8 cellular contexts compared by ENCODE assay signal in the genomic region with DNA sequence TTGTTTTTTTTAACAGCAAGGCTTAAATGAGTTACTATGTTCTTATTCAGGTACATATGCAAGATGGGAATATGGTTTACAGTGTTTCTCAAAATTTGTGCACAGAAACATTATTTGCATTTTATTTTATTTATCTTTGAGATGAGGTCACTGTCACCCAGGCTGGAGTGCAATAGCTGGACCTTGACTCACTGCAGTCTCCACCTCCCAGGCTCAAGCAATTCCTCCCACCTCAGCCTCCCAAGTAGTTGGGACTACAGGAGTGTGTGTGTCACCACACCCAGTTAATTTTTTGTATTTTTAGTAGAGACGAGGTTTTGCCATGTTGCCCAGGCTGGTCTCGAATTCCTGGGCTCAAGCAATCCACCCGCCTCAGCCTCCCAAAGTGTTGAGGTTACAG. TPM values are rescaled to one million over a fixed set of nuclear protein-coding genes. Genes with fewer than 3 reads are reported as not detected.
DNase-seq lines count a peak whose midpoint lies in the region; ATAC-seq, FAIRE-seq and TF ChIP-seq lines count a peak whose summit lies in the region.
"Not testable (repeated sequence)": the region's sequence is repeated elsewhere in the genome, so short reads cannot be mapped to it uniquely, and the experiment has no call there.

No MANE protein-coding gene starts in this region.

- not testable (repeated sequence) for TF ChIP-seq EP300 in HepG2 (IDR thresholded peaks at IDR 0.05; ENCODE audit: low read depth in 2 of 2, low read length in 2 of 2); HepG2 (CRISPR knock-in tag; IDR thresholded peaks at IDR 0.05; ENCODE audit: borderline replicate concordance)

- ATAC-seq in SK-N-SH treated with all-trans-retinoic acid at 6 μM for 48 hours, result peak; percentile 26; the same call in 1 of the 3 replicates
- peak; percentile 64; the same call in 2 of the 3 replicates for ATAC-seq in HepG2

- H3K9ac ChIP-seq in HepG2 (ENCODE audit: insufficient read depth, low read depth, low read length), result not testable (repeated sequence)

- not testable (repeated sequence) for H3K9me3 ChIP-seq in MG63; HepG2 (ENCODE audit: low read length); small intestine (ENCODE audit: control insufficient read depth, low read depth)

- POLR2A ChIA-PET in HepG2 (lab: Yijun Ruan, JAX), result interaction anchor here (0.6 to 0.8 kb wide), 2 partner anchors 9 to 89 kb away, joined by 3 to 4 read pairs; partner anchors contain the start of genes DNAJC14 and PYM1

- H3K4me2 ChIP-seq in HepG2 (ENCODE audit: low read depth, low read length), result not testable (repeated sequence)

- in situ Hi-C loops in Caki2 (cut with HindIII; ENCODE audit: low pct_unique_long_range_greater_than_20kb, low sequenced_read_pairs); brain microvascular endothelial cell (cut with HindIII; ENCODE audit: low pct_ligation_motif_present, low sequenced_read_pairs); HepG2 (cut with HindIII; ENCODE audit: extremely low pct_ligation_motif_present, low pct_unique_long_range_greater_than_20kb): not testable (repeated sequence)

- not testable (repeated sequence) for H3K27me3 ChIP-seq in MG63; brain microvascular endothelial cell (replicated peaks); HepG2 (ENCODE audit: control insufficient read depth in 1 of 2, insufficient read depth in 2 of 2, low read length in 2 of 2); small intestine (ENCODE audit: control insufficient read depth in 2 of 2, insufficient read depth in 2 of 2, low read length in 2 of 2)

- H3K36me3 ChIP-seq in MG63 (peaks cover 17% of the 10 kb centered on the region), HepG2 (replicated peaks in 1 of 2; ENCODE audit: control insufficient read depth in 1 of 2, insufficient read depth in 2 of 2, low read length in 2 of 2) (peaks cover 0 to 29% of the 10 kb centered on the region in 2 experiments; a peak in 4 of 5 replicates)
- not testable (repeated sequence) for H3K36me3 ChIP-seq in brain microvascular endothelial cell (replicated peaks); small intestine (ENCODE audit: control insufficient read depth in 2 of 2, insufficient read depth in 2 of 2, low read length in 2 of 2)

- peaks cover 10% of the 10 kb centered on the region; the same call in 1 of the 2 replicates for H4K20me1 ChIP-seq in HepG2 (ENCODE audit: insufficient read depth, low read length)

- peaks cover 48% of the 10 kb centered on the region for H3K4me1 ChIP-seq in HepG2 (ENCODE audit: insufficient read depth, low read length)
- not testable (repeated sequence) for H3K4me1 ChIP-seq in small intestine (ENCODE audit: control insufficient read depth in 2 of 2, insufficient read depth in 1 of 2, low read depth in 1 of 2, low read length in 1 of 2)

- H3K4me3 ChIP-seq in MG63; brain microvascular endothelial cell (ENCODE audit: low read depth, low read length); foreskin fibroblast (ENCODE audit: low read depth in 1 of 2, low read length in 2 of 2); HepG2 (replicated peaks in 1 of 3; ENCODE audit: insufficient read depth in 1 of 3, low read depth in 2 of 3, low read length in 3 of 3); small intestine (ENCODE audit: low read depth in 1 of 2, low read length in 2 of 2): not testable (repeated sequence)

- not testable (repeated sequence) for H3K27ac ChIP-seq in brain microvascular endothelial cell; HepG2 (ENCODE audit: extremely low read length, insufficient read depth, low read length); small intestine (ENCODE audit: low read depth in 1 of 2, low read length in 1 of 2)

- DNase-seq in Caki2 (ENCODE audit: low read depth), result peak; percentile 44
- DNase-seq in HCEC 1CT, result peak; percentile 64
- DNase-seq in MG63, result peak; percentile 58
- DNase-seq in brain microvascular endothelial cell, result peak; percentile 76
- peak; percentile 68 to 81 for DNase-seq in foreskin fibroblast
- peak; percentile 40 for DNase-seq in HepG2 (ENCODE audit: low spot score)
- peak; percentile 46 for DNase-seq in small intestine

- not testable (repeated sequence) for TF ChIP-seq RAD21 in HepG2 (CRISPR knock-in tag; IDR thresholded peaks at IDR 0.05)

- intact Hi-C loops in HepG2 (cut with micrococcal nuclease; ENCODE audit: unreplicated experiment), result not testable (repeated sequence)

- H2AFZ ChIP-seq in HepG2 (ENCODE audit: low read length), result not testable (repeated sequence)

- WGBS in HepG2 (ENCODE audit: low lambda C conversion rate), result 86% methylated on average over 3 of the region's 3 CpGs
- WGBS in small intestine, 3 donors, result 82 to 86% (median 84%) methylated on average over 3 of the region's 3 CpGs

- TF ChIP-seq CTCF in brain microvascular endothelial cell (IDR thresholded peaks at IDR 0.05; ENCODE audit: low read depth, low read length, missing control alignments); foreskin fibroblast (IDR thresholded peaks at IDR 0.05; ENCODE audit: low read depth, low read length); HepG2 (CRISPR knock-in tag; IDR thresholded peaks at IDR 0.05): not testable (repeated sequence)

- TF ChIP-seq POLR2A in HepG2 (IDR thresholded peaks at IDR 0.05; ENCODE audit: insufficient read depth in 1 of 2, low read depth in 2 of 2, low read length in 2 of 2), result not testable (repeated sequence)

- not testable (repeated sequence) for BruUV-seq in HepG2 (replicated peaks; lab: Mats Ljungman, UMichigan)

- H3K79me2 ChIP-seq in HepG2 (ENCODE audit: insufficient read depth, low read length), result peaks cover 77% of the 10 kb centered on the region

- CTCF ChIA-PET in HepG2 (lab: Yijun Ruan, JAX; ENCODE audit: low intra/inter-chr PET ratio, low total read pairs), result not testable (repeated sequence)

- not testable (repeated sequence) for FAIRE-seq in HepG2 (lab: Jason Lieb, UNC); small intestine (lab: Jason Lieb, UNC)

RNA-seq across cellular contexts. Expression of gene PYM1, which starts 8.7 kb away (rescaled TPM):
- 36.1 and 62.7 TPM in 2 replicates for total RNA-seq in Caki2 (2014; rRNA removed; shearing (Covaris generic); ENCODE audit: low replicate concordance)
- total RNA-seq in MG63 (2014; rRNA removed; shearing (Covaris generic); ENCODE audit: low replicate concordance), result 34.6 and 42.6 TPM in 2 replicates
- 51.8 and 57.9 TPM in 2 replicates for total RNA-seq in HepG2 (2016; rRNA removed; fragmentation: Illumina TruSeq; extraction: Trizol)
- 37.7 and 39.0 TPM in 2 replicates for total RNA-seq in HepG2 (2016; cell fraction: cytosol; rRNA removed; fragmentation: Illumina TruSeq; extraction: Trizol; ENCODE audit: low read depth)
- 54.4 and 54.6 TPM in 2 replicates for total RNA-seq in HepG2 (2016; cell fraction: insoluble cytoplasmic fraction; rRNA removed; fragmentation: Illumina TruSeq; extraction: Trizol)
- 48.6 and 50.1 TPM in 2 replicates for total RNA-seq in HepG2 (2016; cell fraction: membrane; rRNA removed; fragmentation: Illumina TruSeq; extraction: Trizol)
- total RNA-seq in HepG2 (2016; cell fraction: nucleus; rRNA removed; fragmentation: Illumina TruSeq; extraction: Trizol), result 23.2 and 28.5 TPM in 2 replicates
- polyA plus RNA-seq in HepG2 (2011; rRNA removed), result 40.7 and 44.0 TPM in 2 replicates
- 44.1 and 48.8 TPM in 2 replicates for polyA plus RNA-seq in HepG2 (2011; cell fraction: cytosol; rRNA removed)
- 12.7 and 14.0 TPM in 2 replicates for polyA plus RNA-seq in HepG2 (2011; cell fraction: nucleus; rRNA removed)
- 24.5 and 31.8 TPM in 2 replicates for polyA plus RNA-seq in HepG2 (2012)
- polyA plus RNA-seq in HepG2 (2016; cell fraction: cytosol; fragmentation: Illumina TruSeq; extraction: Trizol; ENCODE audit: low read depth), result 49.2 and 58.9 TPM in 2 replicates
- polyA plus RNA-seq in HepG2 (2016; cell fraction: insoluble cytoplasmic fraction; fragmentation: Illumina TruSeq; extraction: Trizol; ENCODE audit: low read depth), result 68.4 and 73.8 TPM in 2 replicates
- 60.2 and 64.4 TPM in 2 replicates for polyA plus RNA-seq in HepG2 (2016; cell fraction: membrane; fragmentation: Illumina TruSeq; extraction: Trizol; ENCODE audit: low read depth)
- 42.0 and 47.6 TPM in 2 replicates for polyA plus RNA-seq in HepG2 (2016; cell fraction: nucleus; fragmentation: Illumina TruSeq; extraction: Trizol; ENCODE audit: insufficient read depth, low read depth)
- 21.7 and 25.5 TPM in 2 replicates for polyA minus RNA-seq in HepG2 (2011; rRNA and poly(A)+ RNA removed; ENCODE audit: low replicate concordance)
- 18.1 and 21.4 TPM in 2 replicates for polyA minus RNA-seq in HepG2 (2011; cell fraction: cytosol; rRNA and poly(A)+ RNA removed)
- 22.1 and 30.7 TPM in 2 replicates for polyA minus RNA-seq in HepG2 (2011; cell fraction: nucleus; rRNA and poly(A)+ RNA removed)
- 10 to 100 TPM; 57.7 to 85.7 (median 65.1) TPM for polyA plus RNA-seq in small intestine

RNA-seq across cellular contexts. Expression of gene DGKA, which starts 11.9 kb away (rescaled TPM):
- 0.17 and 1.2 TPM in 2 replicates for total RNA-seq in Caki2 (2014; rRNA removed; shearing (Covaris generic); ENCODE audit: low replicate concordance)
- 2.6 and 2.9 TPM in 2 replicates for total RNA-seq in MG63 (2014; rRNA removed; shearing (Covaris generic); ENCODE audit: low replicate concordance)
- 2.4 and 2.7 TPM in 2 replicates for total RNA-seq in HepG2 (2016; rRNA removed; fragmentation: Illumina TruSeq; extraction: Trizol)
- total RNA-seq in HepG2 (2016; cell fraction: cytosol; rRNA removed; fragmentation: Illumina TruSeq; extraction: Trizol; ENCODE audit: low read depth), result 1.1 and 1.9 TPM in 2 replicates
- total RNA-seq in HepG2 (2016; cell fraction: insoluble cytoplasmic fraction; rRNA removed; fragmentation: Illumina TruSeq; extraction: Trizol), result 2.7 and 2.9 TPM in 2 replicates
- 1.3 and 2.1 TPM in 2 replicates for total RNA-seq in HepG2 (2016; cell fraction: membrane; rRNA removed; fragmentation: Illumina TruSeq; extraction: Trizol)
- 3.6 and 4.1 TPM in 2 replicates for total RNA-seq in HepG2 (2016; cell fraction: nucleus; rRNA removed; fragmentation: Illumina TruSeq; extraction: Trizol)
- polyA plus RNA-seq in HepG2 (2011; rRNA removed) (5.4 and 7.6 TPM in 2 replicates), small intestine (100 to 1,000 TPM in 2 of 3 donors, 10 to 100 TPM in 1; 41.3 to 386 (median 318) TPM)
- 4.6 and 23.7 TPM in 2 replicates for polyA plus RNA-seq in HepG2 (2011; cell fraction: cytosol; rRNA removed)
- polyA plus RNA-seq in HepG2 (2011; cell fraction: nucleus; rRNA removed), result 43.0 and 71.3 TPM in 2 replicates
- 8.8 and 12.1 TPM in 2 replicates for polyA plus RNA-seq in HepG2 (2012)
- 0.36 and 0.54 TPM in 2 replicates for polyA plus RNA-seq in HepG2 (2016; cell fraction: cytosol; fragmentation: Illumina TruSeq; extraction: Trizol; ENCODE audit: low read depth)
- 3.2 and 5.2 TPM in 2 replicates for polyA plus RNA-seq in HepG2 (2016; cell fraction: insoluble cytoplasmic fraction; fragmentation: Illumina TruSeq; extraction: Trizol; ENCODE audit: low read depth)
- polyA plus RNA-seq in HepG2 (2016; cell fraction: membrane; fragmentation: Illumina TruSeq; extraction: Trizol; ENCODE audit: low read depth), result 0.80 and 1.6 TPM in 2 replicates
- 6.1 and 11.3 TPM in 2 replicates for polyA plus RNA-seq in HepG2 (2016; cell fraction: nucleus; fragmentation: Illumina TruSeq; extraction: Trizol; ENCODE audit: insufficient read depth, low read depth)
- polyA minus RNA-seq in HepG2 (2011; rRNA and poly(A)+ RNA removed; ENCODE audit: low replicate concordance), result 6.8 and 8.5 TPM in 2 replicates
- 3.0 and 5.1 TPM in 2 replicates for polyA minus RNA-seq in HepG2 (2011; cell fraction: cytosol; rRNA and poly(A)+ RNA removed)
- 14.8 and 18.0 TPM in 2 replicates for polyA minus RNA-seq in HepG2 (2011; cell fraction: nucleus; rRNA and poly(A)+ RNA removed)

RNA-seq across cellular contexts. Expression of gene PMEL, which starts 46.8 kb away (rescaled TPM):
- 10.4 and 27.5 TPM in 2 replicates for total RNA-seq in Caki2 (2014; rRNA removed; shearing (Covaris generic); ENCODE audit: low replicate concordance)
- 2.0 TPM in 1 of 2 replicates, not detected in the other for total RNA-seq in MG63 (2014; rRNA removed; shearing (Covaris generic); ENCODE audit: low replicate concordance)
- 0.35 and 0.49 TPM in 2 replicates for total RNA-seq in HepG2 (2016; rRNA removed; fragmentation: Illumina TruSeq; extraction: Trizol)
- total RNA-seq in HepG2 (2016; cell fraction: cytosol; rRNA removed; fragmentation: Illumina TruSeq; extraction: Trizol; ENCODE audit: low read depth), result 0.18 and 0.20 TPM in 2 replicates
- 0.59 and 0.76 TPM in 2 replicates for total RNA-seq in HepG2 (2016; cell fraction: insoluble cytoplasmic fraction; rRNA removed; fragmentation: Illumina TruSeq; extraction: Trizol)
- 0.22 and 0.55 TPM in 2 replicates for total RNA-seq in HepG2 (2016; cell fraction: membrane; rRNA removed; fragmentation: Illumina TruSeq; extraction: Trizol)
- total RNA-seq in HepG2 (2016; cell fraction: nucleus; rRNA removed; fragmentation: Illumina TruSeq; extraction: Trizol), result 0.71 and 0.91 TPM in 2 replicates
- 3.3 and 3.4 TPM in 2 replicates for polyA plus RNA-seq in HepG2 (2011; rRNA removed)
- 1.9 and 3.0 TPM in 2 replicates for polyA plus RNA-seq in HepG2 (2011; cell fraction: cytosol; rRNA removed)
- polyA plus RNA-seq in HepG2 (2011; cell fraction: nucleus; rRNA removed), result 4.7 and 4.8 TPM in 2 replicates
- 1.3 and 1.5 TPM in 2 replicates for polyA plus RNA-seq in HepG2 (2012)
- polyA plus RNA-seq in HepG2 (2016; cell fraction: cytosol; fragmentation: Illumina TruSeq; extraction: Trizol; ENCODE audit: low read depth), result 0.27 TPM in 1 of 2 replicates, not detected in the other
- 0.81 TPM in 1 of 2 replicates, not detected in the other for polyA plus RNA-seq in HepG2 (2016; cell fraction: insoluble cytoplasmic fraction; fragmentation: Illumina TruSeq; extraction: Trizol; ENCODE audit: low read depth)
- 0.14 and 0.40 TPM in 2 replicates for polyA plus RNA-seq in HepG2 (2016; cell fraction: membrane; fragmentation: Illumina TruSeq; extraction: Trizol; ENCODE audit: low read depth)
- 1.4 TPM in 2 replicates for polyA plus RNA-seq in HepG2 (2016; cell fraction: nucleus; fragmentation: Illumina TruSeq; extraction: Trizol; ENCODE audit: insufficient read depth, low read depth)
- polyA minus RNA-seq in HepG2 (2011; rRNA and poly(A)+ RNA removed; ENCODE audit: low replicate concordance), result 1.8 and 3.6 TPM in 2 replicates
- polyA minus RNA-seq in HepG2 (2011; cell fraction: cytosol; rRNA and poly(A)+ RNA removed), result 0.62 TPM in 1 of 2 replicates, not detected in the other
- 1.2 and 2.9 TPM in 2 replicates for polyA minus RNA-seq in HepG2 (2011; cell fraction: nucleus; rRNA and poly(A)+ RNA removed)
- polyA plus RNA-seq in small intestine, result 1 to 10 TPM; 1.8 to 3.1 (median 2.2) TPM

RNA-seq across cellular contexts. Expression of gene CDK2, which starts 47.6 kb away (rescaled TPM):
- total RNA-seq in Caki2 (2014; rRNA removed; shearing (Covaris generic); ENCODE audit: low replicate concordance), result 42.6 and 58.5 TPM in 2 replicates
- 40.9 and 41.8 TPM in 2 replicates for total RNA-seq in MG63 (2014; rRNA removed; shearing (Covaris generic); ENCODE audit: low replicate concordance)
- 47.5 and 52.0 TPM in 2 replicates for total RNA-seq in HepG2 (2016; rRNA removed; fragmentation: Illumina TruSeq; extraction: Trizol)
- 8.1 TPM in 2 replicates for total RNA-seq in HepG2 (2016; cell fraction: cytosol; rRNA removed; fragmentation: Illumina TruSeq; extraction: Trizol; ENCODE audit: low read depth)
- total RNA-seq in HepG2 (2016; cell fraction: insoluble cytoplasmic fraction; rRNA removed; fragmentation: Illumina TruSeq; extraction: Trizol), result 46.4 and 50.0 TPM in 2 replicates
- 17.5 and 18.3 TPM in 2 replicates for total RNA-seq in HepG2 (2016; cell fraction: membrane; rRNA removed; fragmentation: Illumina TruSeq; extraction: Trizol)
- total RNA-seq in HepG2 (2016; cell fraction: nucleus; rRNA removed; fragmentation: Illumina TruSeq; extraction: Trizol), result 26.0 and 34.2 TPM in 2 replicates
- polyA plus RNA-seq in HepG2 (2011; rRNA removed) (42.0 and 52.6 TPM in 2 replicates), small intestine (10 to 100 TPM in 1 of 3 donors, 1 to 10 TPM in 2; 7.6 to 20.8 (median 9.7) TPM)
- polyA plus RNA-seq in HepG2 (2011; cell fraction: cytosol; rRNA removed), result 16.9 and 23.3 TPM in 2 replicates
- polyA plus RNA-seq in HepG2 (2011; cell fraction: nucleus; rRNA removed), result 32.7 and 37.9 TPM in 2 replicates
- 19.5 and 20.6 TPM in 2 replicates for polyA plus RNA-seq in HepG2 (2012)
- polyA plus RNA-seq in HepG2 (2016; cell fraction: cytosol; fragmentation: Illumina TruSeq; extraction: Trizol; ENCODE audit: low read depth), result 3.1 and 3.6 TPM in 2 replicates
- 60.6 and 64.8 TPM in 2 replicates for polyA plus RNA-seq in HepG2 (2016; cell fraction: insoluble cytoplasmic fraction; fragmentation: Illumina TruSeq; extraction: Trizol; ENCODE audit: low read depth)
- 8.3 and 9.6 TPM in 2 replicates for polyA plus RNA-seq in HepG2 (2016; cell fraction: membrane; fragmentation: Illumina TruSeq; extraction: Trizol; ENCODE audit: low read depth)
- 51.4 and 59.6 TPM in 2 replicates for polyA plus RNA-seq in HepG2 (2016; cell fraction: nucleus; fragmentation: Illumina TruSeq; extraction: Trizol; ENCODE audit: insufficient read depth, low read depth)
- polyA minus RNA-seq in HepG2 (2011; rRNA and poly(A)+ RNA removed; ENCODE audit: low replicate concordance), result 50.1 and 366 TPM in 2 replicates
- polyA minus RNA-seq in HepG2 (2011; cell fraction: cytosol; rRNA and poly(A)+ RNA removed), result 18.1 and 20.2 TPM in 2 replicates
- polyA minus RNA-seq in HepG2 (2011; cell fraction: nucleus; rRNA and poly(A)+ RNA removed), result 11.6 and 12.1 TPM in 2 replicates

RNA-seq across cellular contexts. Expression of gene RAB5B, which starts 54.8 kb away (rescaled TPM):
- 26.3 and 36.1 TPM in 2 replicates for total RNA-seq in Caki2 (2014; rRNA removed; shearing (Covaris generic); ENCODE audit: low replicate concordance)
- total RNA-seq in MG63 (2014; rRNA removed; shearing (Covaris generic); ENCODE audit: low replicate concordance), result 16.5 and 18.6 TPM in 2 replicates
- 26.0 and 33.1 TPM in 2 replicates for total RNA-seq in HepG2 (2016; rRNA removed; fragmentation: Illumina TruSeq; extraction: Trizol)
- total RNA-seq in HepG2 (2016; cell fraction: cytosol; rRNA removed; fragmentation: Illumina TruSeq; extraction: Trizol; ENCODE audit: low read depth), result 8.6 and 11.8 TPM in 2 replicates
- total RNA-seq in HepG2 (2016; cell fraction: insoluble cytoplasmic fraction; rRNA removed; fragmentation: Illumina TruSeq; extraction: Trizol), result 24.6 and 33.6 TPM in 2 replicates
- 22.2 and 23.2 TPM in 2 replicates for total RNA-seq in HepG2 (2016; cell fraction: membrane; rRNA removed; fragmentation: Illumina TruSeq; extraction: Trizol)
- 22.8 and 23.5 TPM in 2 replicates for total RNA-seq in HepG2 (2016; cell fraction: nucleus; rRNA removed; fragmentation: Illumina TruSeq; extraction: Trizol)
- polyA plus RNA-seq in HepG2 (2011; rRNA removed) (68.3 and 70.4 TPM in 2 replicates), small intestine (10 to 100 TPM; 45.8 to 49.4 (median 47.5) TPM)
- 43.7 and 67.1 TPM in 2 replicates for polyA plus RNA-seq in HepG2 (2011; cell fraction: cytosol; rRNA removed)
- 32.6 and 46.3 TPM in 2 replicates for polyA plus RNA-seq in HepG2 (2011; cell fraction: nucleus; rRNA removed)
- 39.1 and 42.4 TPM in 2 replicates for polyA plus RNA-seq in HepG2 (2012)
- polyA plus RNA-seq in HepG2 (2016; cell fraction: cytosol; fragmentation: Illumina TruSeq; extraction: Trizol; ENCODE audit: low read depth), result 5.6 and 5.9 TPM in 2 replicates
- 45.3 and 46.9 TPM in 2 replicates for polyA plus RNA-seq in HepG2 (2016; cell fraction: insoluble cytoplasmic fraction; fragmentation: Illumina TruSeq; extraction: Trizol; ENCODE audit: low read depth)
- 22.1 and 22.3 TPM in 2 replicates for polyA plus RNA-seq in HepG2 (2016; cell fraction: membrane; fragmentation: Illumina TruSeq; extraction: Trizol; ENCODE audit: low read depth)
- polyA plus RNA-seq in HepG2 (2016; cell fraction: nucleus; fragmentation: Illumina TruSeq; extraction: Trizol; ENCODE audit: insufficient read depth, low read depth), result 45.7 and 46.4 TPM in 2 replicates
- 52.5 and 108 TPM in 2 replicates for polyA minus RNA-seq in HepG2 (2011; rRNA and poly(A)+ RNA removed; ENCODE audit: low replicate concordance)
- 28.2 and 48.5 TPM in 2 replicates for polyA minus RNA-seq in HepG2 (2011; cell fraction: cytosol; rRNA and poly(A)+ RNA removed)
- 32.7 and 43.8 TPM in 2 replicates for polyA minus RNA-seq in HepG2 (2011; cell fraction: nucleus; rRNA and poly(A)+ RNA removed)
